1 cellular context compared by ENCODE assay signal in the genomic region with DNA sequence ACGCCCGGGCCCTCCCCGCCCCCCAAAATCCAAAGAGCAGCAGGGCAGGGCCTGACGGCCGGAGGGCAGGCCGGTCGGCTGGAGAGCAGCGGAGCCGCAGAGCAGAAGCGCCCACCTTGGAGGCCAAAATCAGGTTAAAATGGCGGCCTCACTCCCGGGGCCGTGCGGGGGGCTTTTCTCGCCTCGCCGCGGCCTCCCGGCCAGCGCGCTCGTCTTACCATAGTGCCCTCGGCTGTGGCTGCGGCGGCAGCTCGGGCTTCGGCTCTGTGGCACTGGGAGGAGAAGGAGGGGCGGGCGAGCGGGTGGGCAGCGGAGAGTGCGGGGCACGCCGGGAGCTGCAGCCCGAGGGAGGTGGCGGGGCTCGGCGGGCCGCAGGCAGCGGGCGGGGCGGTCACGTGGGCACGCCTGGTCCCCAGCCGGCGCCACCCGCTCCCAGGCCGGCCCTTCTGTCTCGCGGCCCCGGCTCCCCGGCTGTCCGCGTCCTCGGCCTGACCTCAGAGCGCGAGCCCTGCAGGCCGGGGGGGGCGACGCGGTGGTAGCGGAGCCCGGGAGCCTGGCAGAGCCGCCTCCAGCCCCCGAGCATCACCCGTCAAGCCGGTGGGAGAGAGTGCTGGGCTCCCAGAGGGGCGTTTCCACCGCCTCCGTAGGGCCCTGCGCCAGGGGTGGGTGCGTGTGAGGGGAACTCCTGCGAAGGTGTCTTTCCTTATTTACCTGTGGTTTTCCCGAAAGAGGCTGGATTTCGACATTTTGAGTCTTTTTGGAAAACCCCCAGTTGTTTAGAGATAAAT.
TF ChIP-seq lines count a peak whose summit lies in the region.

Gene CFL2 (minus strand): TSS at position 274 of the 788 bp plus-strand sequence. CDS start 53 bp downstream, at position 221.

TF ChIP-seq in K562, 482 proteins besides CTCF, POLR2A, EP300 and RAD21 (continued from another document):
- TF ChIP-seq MNT (conservative IDR thresholded peaks at IDR 0.05) (peak in 1 of 2 experiments; percentile 35; a peak in 1 of 4 replicates), GATAD2A (IDR thresholded peaks at IDR 0.05) (no peak), GABPB1 (CRISPR knock-in tag; IDR thresholded peaks at IDR 0.05) (0 out of 2 replicates have a peak, but pooled peaks have one; percentile 6), UBTF (IDR thresholded peaks at IDR 0.05; ENCODE audit: borderline replicate concordance in 1 of 2, low read depth in 2 of 2, low read length in 2 of 2) (0 out of 4 replicates have a peak, but pooled peaks of 1 of the 2 experiments have one; percentile 19), CXXC5 (CRISPR knock-in tag; IDR thresholded peaks at IDR 0.05) (peak; percentile 58), MAZ (CRISPR knock-in tag; conservative IDR thresholded peaks at IDR 0.05 in 1 of 2, IDR thresholded peaks at IDR 0.05 in 1 of 2) (peak; percentile 63 to 77; a peak in 3 of 4 replicates), PHF20 (IDR thresholded peaks at IDR 0.05; ENCODE audit: partially characterized antibody) (peak; percentile 8), SMAD4 (CRISPR knock-in tag; conservative IDR thresholded peaks at IDR 0.05) (peak; percentile 68), ZBTB7A (IDR thresholded peaks at IDR 0.05; ENCODE audit: borderline replicate concordance, control insufficient read depth, low read depth, low read length) (peak; percentile 63; the same call in 1 of the 2 replicates), VEZF1 (CRISPR knock-in tag; IDR thresholded peaks at IDR 0.05) (peak; percentile 89), GABPA (tag; conservative IDR thresholded peaks at IDR 0.05; ENCODE audit: low read depth) (peak; percentile 15; the same call in 1 of the 2 replicates), PHF8 (IDR thresholded peaks at IDR 0.05; ENCODE audit: borderline replicate concordance, low read length) (peak; percentile 66; the same call in 1 of the 2 replicates), MTA3 (IDR thresholded peaks at IDR 0.05; ENCODE audit: borderline replicate concordance) (0 out of 2 replicates have a peak, but pooled peaks have one; percentile 41), ZFX (CRISPR knock-in tag; IDR thresholded peaks at IDR 0.05) (peak; percentile 90), MEF2A (IDR thresholded peaks at IDR 0.05; ENCODE audit: control insufficient read depth, low read depth, low read length) (no peak), MYC (IDR thresholded peaks at IDR 0.05; ENCODE audit: low read depth, low read length) (peak; percentile 22; the same call in 1 of the 2 replicates), MYC (CRISPR knock-in tag; IDR thresholded peaks at IDR 0.05; ENCODE audit: borderline replicate concordance, low read depth) (no peak), NR2C2 (CRISPR knock-in tag; IDR thresholded peaks at IDR 0.05) (no peak), NR2C2 (tag; IDR thresholded peaks at IDR 0.05) (peak; percentile 38; the same call in 1 of the 2 replicates), HNRNPL (IDR thresholded peaks at IDR 0.05; ENCODE audit: low read depth, low read length) (peak; percentile 43; the same call in 1 of the 2 replicates), TFAP4 (CRISPR knock-in tag; IDR thresholded peaks at IDR 0.05; ENCODE audit: borderline replicate concordance) (peak; percentile 31; the same call in 1 of the 2 replicates), PKNOX1 (IDR thresholded peaks at IDR 0.05) (no peak), TBP (optimal IDR thresholded peaks at IDR 0.05; ENCODE audit: low read depth, low read length) (peak; percentile 20), SUPT5H (IDR thresholded peaks at IDR 0.05) (peak; percentile 58; the same call in 1 of the 2 replicates), YY1 (IDR thresholded peaks at IDR 0.05; ENCODE audit: borderline replicate concordance in 1 of 3, control insufficient read depth in 1 of 3, extremely low read depth in 1 of 3, insufficient read depth in 3 of 3, insufficient read length in 1 of 3, insufficient replicate concordance in 2 of 3, low read depth in 1 of 3, low read length in 2 of 3) (peak; percentile 48 to 85 (median 80)), NRF1 (conservative IDR thresholded peaks at IDR 0.05 in 1 of 2, IDR thresholded peaks at IDR 0.05 in 1 of 2) (peak; percentile 30 to 32; a peak in 1 of 4 replicates), USF2 (CRISPR knock-in tag; IDR thresholded peaks at IDR 0.05) (peak; percentile 73), ZNF140 (CRISPR knock-in tag; IDR thresholded peaks at IDR 0.05) (no peak), HEY1 (CRISPR knock-in tag; IDR thresholded peaks at IDR 0.05; ENCODE audit: borderline replicate concordance) (no peak), HDAC2 (IDR thresholded peaks at IDR 0.05) (no peak), PHTF2 (CRISPR knock-in tag; IDR thresholded peaks at IDR 0.05) (no peak), L3MBTL2 (IDR thresholded peaks at IDR 0.05) (peak; percentile 59; the same call in 1 of the 2 replicates), HMGN3 (IDR thresholded peaks at IDR 0.05; ENCODE audit: borderline replicate concordance, extremely low read depth, insufficient read length, low read depth, low read length) (peak; percentile 28), CBX1 (IDR thresholded peaks at IDR 0.05; ENCODE audit: low read depth) (0 out of 2 replicates have a peak, but pooled peaks have one; percentile 31), BHLHE40 (IDR thresholded peaks at IDR 0.05; ENCODE audit: low read length) (peak; percentile 59), CCNT2 (IDR thresholded peaks at IDR 0.05; ENCODE audit: borderline replicate concordance, extremely low read depth, insufficient read length, low read depth, low read length) (peak; percentile 49), RBBP5 (IDR thresholded peaks at IDR 0.05; ENCODE audit: borderline replicate concordance, insufficient read depth, low read length, poor library complexity, severe bottlenecking) (peak; percentile 67)
- TF ChIP-seq, protein P1, sequence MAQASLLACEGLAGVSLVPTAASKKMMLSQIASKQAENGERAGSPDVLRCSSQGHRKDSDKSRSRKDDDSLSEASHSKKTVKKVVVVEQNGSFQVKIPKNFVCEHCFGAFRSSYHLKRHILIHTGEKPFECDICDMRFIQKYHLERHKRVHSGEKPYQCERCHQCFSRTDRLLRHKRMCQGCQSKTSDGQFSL (CRISPR knock-in tag; IDR thresholded peaks at IDR 0.05), result peak; percentile 70
- TF ChIP-seq, protein P1 (tag; IDR thresholded peaks at IDR 0.05), result no peak
- TF ChIP-seq, protein P2, sequence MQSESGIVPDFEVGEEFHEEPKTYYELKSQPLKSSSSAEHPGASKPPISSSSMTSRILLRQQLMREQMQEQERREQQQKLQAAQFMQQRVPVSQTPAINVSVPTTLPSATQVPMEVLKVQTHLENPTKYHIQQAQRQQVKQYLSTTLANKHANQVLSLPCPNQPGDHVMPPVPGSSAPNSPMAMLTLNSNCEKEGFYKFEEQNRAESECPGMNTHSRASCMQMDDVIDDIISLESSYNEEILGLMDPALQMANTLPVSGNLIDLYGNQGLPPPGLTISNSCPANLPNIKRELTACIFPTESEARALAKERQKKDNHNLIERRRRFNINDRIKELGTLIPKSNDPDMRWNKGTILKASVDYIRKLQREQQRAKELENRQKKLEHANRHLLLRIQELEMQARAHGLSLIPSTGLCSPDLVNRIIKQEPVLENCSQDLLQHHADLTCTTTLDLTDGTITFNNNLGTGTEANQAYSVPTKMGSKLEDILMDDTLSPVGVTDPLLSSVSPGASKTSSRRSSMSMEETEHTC (IDR thresholded peaks at IDR 0.05), result peak; percentile 33; the same call in 1 of the 2 replicates
- TF ChIP-seq, protein P3, sequence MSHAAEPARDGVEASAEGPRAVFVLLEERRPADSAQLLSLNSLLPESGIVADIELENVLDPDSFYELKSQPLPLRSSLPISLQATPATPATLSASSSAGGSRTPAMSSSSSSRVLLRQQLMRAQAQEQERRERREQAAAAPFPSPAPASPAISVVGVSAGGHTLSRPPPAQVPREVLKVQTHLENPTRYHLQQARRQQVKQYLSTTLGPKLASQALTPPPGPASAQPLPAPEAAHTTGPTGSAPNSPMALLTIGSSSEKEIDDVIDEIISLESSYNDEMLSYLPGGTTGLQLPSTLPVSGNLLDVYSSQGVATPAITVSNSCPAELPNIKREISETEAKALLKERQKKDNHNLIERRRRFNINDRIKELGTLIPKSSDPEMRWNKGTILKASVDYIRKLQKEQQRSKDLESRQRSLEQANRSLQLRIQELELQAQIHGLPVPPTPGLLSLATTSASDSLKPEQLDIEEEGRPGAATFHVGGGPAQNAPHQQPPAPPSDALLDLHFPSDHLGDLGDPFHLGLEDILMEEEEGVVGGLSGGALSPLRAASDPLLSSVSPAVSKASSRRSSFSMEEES (CRISPR knock-in tag; IDR thresholded peaks at IDR 0.05), result peak; percentile 85
- TF ChIP-seq, protein P4, sequence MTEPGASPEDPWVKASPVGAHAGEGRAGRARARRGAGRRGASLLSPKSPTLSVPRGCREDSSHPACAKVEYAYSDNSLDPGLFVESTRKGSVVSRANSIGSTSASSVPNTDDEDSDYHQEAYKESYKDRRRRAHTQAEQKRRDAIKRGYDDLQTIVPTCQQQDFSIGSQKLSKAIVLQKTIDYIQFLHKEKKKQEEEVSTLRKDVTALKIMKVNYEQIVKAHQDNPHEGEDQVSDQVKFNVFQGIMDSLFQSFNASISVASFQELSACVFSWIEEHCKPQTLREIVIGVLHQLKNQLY (CRISPR knock-in tag; conservative IDR thresholded peaks at IDR 0.05), result no peak
TF ChIP-seq in K562: peak in this region for 40.
